In the genomic region with DNA sequence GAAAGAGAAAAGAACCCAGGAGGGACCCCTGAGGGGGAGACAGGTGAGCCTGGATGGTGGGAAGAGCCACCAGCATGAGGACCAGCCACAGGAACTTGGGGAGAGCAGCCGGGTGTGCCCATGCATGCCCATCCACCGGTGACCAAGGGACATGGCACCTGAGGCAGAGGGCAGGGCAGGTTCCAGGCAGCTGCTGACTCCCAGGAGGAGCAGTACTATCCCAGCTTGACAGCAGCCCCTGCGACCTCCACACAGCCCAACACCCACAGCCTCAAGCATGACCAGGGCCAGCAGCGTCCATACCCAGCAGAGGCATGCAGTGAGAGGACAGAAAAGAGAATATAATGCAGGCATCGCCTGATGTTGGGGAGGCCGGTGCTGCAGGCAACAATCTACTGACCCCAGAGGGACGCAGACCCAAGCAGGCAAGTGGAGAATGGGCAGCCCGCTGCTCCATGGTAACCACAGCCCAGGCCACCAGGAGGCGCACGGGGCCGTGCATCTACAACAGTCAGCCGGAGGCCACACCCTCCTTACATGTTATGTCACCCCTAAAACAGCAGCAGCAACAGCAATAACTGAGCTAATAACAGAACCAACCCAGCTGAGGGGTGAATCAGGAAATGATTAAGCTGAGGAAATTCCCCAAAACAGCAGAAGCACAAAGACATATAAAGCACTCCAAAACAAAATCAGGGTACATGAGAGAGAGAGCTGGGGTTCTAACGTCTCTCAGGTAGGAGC, we compare ENCODE assay signal across 8 cellular contexts. TPM values are rescaled to one million over a fixed set of nuclear protein-coding genes. Genes with fewer than 3 reads are reported as not detected.
DNase-seq lines count a peak whose midpoint lies in the region; ATAC-seq and TF ChIP-seq lines count a peak whose summit lies in the region.

No MANE protein-coding gene starts in this region.

- BruUV-seq in Panc1 (replicated peaks; lab: Mats Ljungman, UMichigan): no TSS peak

- H3K27ac ChIP-seq in Panc1 (ENCODE audit: low read length) (no peak overlapping the region), fibroblast of lung (ENCODE audit: insufficient read depth, low read length) (no peak overlapping the region), neural progenitor cell (no peak overlapping the region)

- in situ Hi-C loops in Panc1 (cut with HindIII; ENCODE audit: low pct_unique_long_range_greater_than_20kb, low sequenced_read_pairs): no loop called here

- peaks cover 14% of the 10 kb centered on the region for H3K4me1 Mint-ChIP-seq in activated T-cell treated with anti-CD3 and anti-CD28 coated beads, Interleukin-2, amount 50 U/mL, for 4 hours (ENCODE audit: low read depth)
- H3K4me1 Mint-ChIP-seq in neural progenitor cell: peaks cover 12% of the 10 kb centered on the region
- peaks cover 26% of the 10 kb centered on the region for H3K4me1 Mint-ChIP-seq in stimulated activated naive CD8-positive, alpha-beta T cell treated with anti-CD3 and anti-CD28 coated beads, Interleukin-15, amount 100 ng/mL, for 72 hours

- H3F3A ChIP-seq in neural progenitor cell (ENCODE audit: low read depth): no peaks in the 10 kb centered on the region

- H3K79me2 ChIP-seq in fibroblast of lung (ENCODE audit: control insufficient read depth, insufficient read depth, low read length): no peaks in the 10 kb centered on the region
- no peaks in the 10 kb centered on the region for H3K79me2 ChIP-seq in neural progenitor cell (ENCODE audit: low read depth)

- no peak overlapping the region for H3K4me2 ChIP-seq in fibroblast of lung (ENCODE audit: extremely low read depth, insufficient read depth, low read length)
- no peak overlapping the region for H3K4me2 ChIP-seq in neural progenitor cell

- no peak overlapping the region for H3K27ac Mint-ChIP-seq in neural progenitor cell
- peak overlapping the region; percentile 9 to 92 for H3K27ac Mint-ChIP-seq in stimulated activated naive CD8-positive, alpha-beta T cell treated with anti-CD3 and anti-CD28 coated beads, Interleukin-15, amount 100 ng/mL, for 72 hours

- H3K9ac ChIP-seq in fibroblast of lung (ENCODE audit: insufficient read depth, low read length) (no peak overlapping the region), neural progenitor cell (no peak overlapping the region)

- H3K9me3 ChIP-seq in Panc1 (ENCODE audit: control insufficient read depth, insufficient read depth, low read depth, low read length) (no peaks in the 10 kb centered on the region), fibroblast of lung (ENCODE audit: control insufficient read depth, insufficient read depth, low read depth, low read length) (no peaks in the 10 kb centered on the region), neural progenitor cell (ENCODE audit: low read depth) (no peaks in the 10 kb centered on the region)

- intact Hi-C loops in Panc1 (cut with micrococcal nuclease; ENCODE audit: unreplicated experiment): loop anchor here (5.0 kb wide), 1 partner anchor 44 kb away; a partner anchor contains a TSS

- ATAC-seq in GM18868 (IDR thresholded peaks at IDR 0.05; ENCODE audit: unreplicated experiment) (peak; percentile 92), HG03095 (IDR thresholded peaks at IDR 0.05; ENCODE audit: unreplicated experiment) (peak; percentile 92), Panc1 (peak; percentile 96)
- ATAC-seq in activated T-cell treated with anti-CD3 and anti-CD28 coated beads, Interleukin-2, amount 50 U/mL, for 4 hours: peak; percentile 97 to 99
- peak; percentile 98 for ATAC-seq in stimulated activated naive CD8-positive, alpha-beta T cell treated with anti-CD3 and anti-CD28 coated beads, Interleukin-15, amount 100 ng/mL, for 72 hours

- H3K27me3 ChIP-seq in Panc1 (ENCODE audit: control insufficient read depth, insufficient read depth, low read length) (no peaks in the 10 kb centered on the region), fibroblast of lung (ENCODE audit: control insufficient read depth, insufficient read depth, low read length) (no peaks in the 10 kb centered on the region), neural progenitor cell (peaks cover 15% of the 10 kb centered on the region)

- H2AFZ ChIP-seq in fibroblast of lung (ENCODE audit: low read length) (no peak overlapping the region), neural progenitor cell (replicated peaks) (no peak overlapping the region)

- H3K4me1 ChIP-seq in Panc1 (ENCODE audit: control insufficient read depth, insufficient read depth, low read length): no peaks in the 10 kb centered on the region
- H3K4me1 ChIP-seq in fibroblast of lung (ENCODE audit: control insufficient read depth, extremely low read depth, insufficient read depth, low read length): no peaks in the 10 kb centered on the region
- H3K4me1 ChIP-seq in neural progenitor cell: no peaks in the 10 kb centered on the region

- POLR2A ChIA-PET in Panc1 (lab: Charles Lee): interaction anchor here (0.6 kb wide), 1 partner anchor 409 kb away, joined by 6 read pairs; no protein-coding TSS in a partner anchor

- no peaks in the 10 kb centered on the region for H3K27me3 Mint-ChIP-seq in activated T-cell treated with anti-CD3 and anti-CD28 coated beads, Interleukin-2, amount 50 U/mL, for 4 hours (ENCODE audit: low read depth)
- peaks cover 9% of the 10 kb centered on the region for H3K27me3 Mint-ChIP-seq in neural progenitor cell (ENCODE audit: insufficient read depth, low read depth)
- no peaks in the 10 kb centered on the region for H3K27me3 Mint-ChIP-seq in stimulated activated naive CD8-positive, alpha-beta T cell treated with anti-CD3 and anti-CD28 coated beads, Interleukin-15, amount 100 ng/mL, for 72 hours

- H3K36me3 Mint-ChIP-seq in activated T-cell treated with anti-CD3 and anti-CD28 coated beads, Interleukin-2, amount 50 U/mL, for 4 hours (ENCODE audit: insufficient read depth): peaks cover 25% of the 10 kb centered on the region
- H3K36me3 Mint-ChIP-seq in neural progenitor cell: peaks cover 3% of the 10 kb centered on the region

- H3K4me3 ChIP-seq in Panc1 (ENCODE audit: low read depth in 2 of 2, low read length in 2 of 2) (no peak overlapping the region), fibroblast of lung (replicated peaks in 1 of 4; ENCODE audit: control extremely low read depth in 1 of 4, insufficient read depth in 1 of 4, low read depth in 3 of 4, low read length in 4 of 4) (no peak overlapping the region), neural progenitor cell (no peak overlapping the region)

- H3K4me3 Mint-ChIP-seq in activated T-cell treated with anti-CD3 and anti-CD28 coated beads, Interleukin-2, amount 50 U/mL, for 4 hours: peak overlapping the region; percentile 27
- H3K4me3 Mint-ChIP-seq in neural progenitor cell: no peak overlapping the region
- peak overlapping the region; percentile 14 to 68 for H3K4me3 Mint-ChIP-seq in stimulated activated naive CD8-positive, alpha-beta T cell treated with anti-CD3 and anti-CD28 coated beads, Interleukin-15, amount 100 ng/mL, for 72 hours

- CTCF ChIA-PET in Panc1 (lab: Charles Lee): interaction anchor here (0.7 to 1.3 kb wide), 5 partner anchors 18 to 327 kb away, joined by 3 to 8 read pairs (median 3); no protein-coding TSS in a partner anchor

- H4K20me1 ChIP-seq in fibroblast of lung (ENCODE audit: control insufficient read depth, extremely low read depth, insufficient read depth, low read length) (no peaks in the 10 kb centered on the region), neural progenitor cell (ENCODE audit: low read depth) (no peaks in the 10 kb centered on the region)

- H3K36me3 ChIP-seq in Panc1 (ENCODE audit: control insufficient read depth, insufficient read depth, low read length) (no peaks in the 10 kb centered on the region), fibroblast of lung (ENCODE audit: control insufficient read depth, insufficient read depth, low read length) (no peaks in the 10 kb centered on the region), neural progenitor cell (no peaks in the 10 kb centered on the region)

- DNase-seq in AG08396 (ENCODE audit: low spot score) (peak; percentile 94), Panc1 (ENCODE audit: low read depth, low spot score) (peak; percentile 35), fibroblast of lung (ENCODE audit: low read depth in 2 of 2) (peak; percentile 73 to 81), neural progenitor cell (ENCODE audit: low spot score) (peak; percentile 83)
- peak; percentile 84 for DNase-seq in activated T-cell treated with anti-CD3 and anti-CD28 coated beads, Interleukin-2, amount 50 U/mL, for 4 hours
- DNase-seq in stimulated activated naive CD8-positive, alpha-beta T cell treated with anti-CD3 and anti-CD28 coated beads, Interleukin-15, amount 100 ng/mL, for 72 hours: peak; percentile 84 to 87

- no peaks in the 10 kb centered on the region for H3K9me3 Mint-ChIP-seq in activated T-cell treated with anti-CD3 and anti-CD28 coated beads, Interleukin-2, amount 50 U/mL, for 4 hours
- H3K9me3 Mint-ChIP-seq in neural progenitor cell: no peaks in the 10 kb centered on the region
- H3K9me3 Mint-ChIP-seq in stimulated activated naive CD8-positive, alpha-beta T cell treated with anti-CD3 and anti-CD28 coated beads, Interleukin-15, amount 100 ng/mL, for 72 hours: no peaks in the 10 kb centered on the region

- peak; percentile 95 for TF ChIP-seq CTCF in Panc1 (IDR thresholded peaks at IDR 0.05)
- TF ChIP-seq CTCF in fibroblast of lung (conservative IDR thresholded peaks at IDR 0.05 in 1 of 2, IDR thresholded peaks at IDR 0.05 in 1 of 2; ENCODE audit: low read depth in 1 of 2, low read length in 2 of 2): peak; percentile 88 to 98
- peak; percentile 87 for TF ChIP-seq CTCF in neural progenitor cell (IDR thresholded peaks at IDR 0.05)

RNA-seq across cellular contexts. Expression of a gene that starts 44.1 kb away (rescaled TPM):
- total RNA-seq in Panc1 (2021; ENCODE audit: unreplicated experiment) (19.5 TPM), fibroblast of lung (3.9 and 7.4 TPM in 2 replicates), neural progenitor cell (ENCODE audit: low replicate concordance) (4.2 and 6.9 TPM in 2 replicates)
- 19.4 TPM for polyA plus RNA-seq in Panc1 (2012; ENCODE audit: insufficient read length)
- total RNA-seq in activated T-cell treated with anti-CD3 and anti-CD28 coated beads, Interleukin-2, amount 50 U/mL, for 4 hours: 10 to 100 TPM; 15.7 to 17.2 (median 15.8) TPM
- 2.5 and 2.8 TPM in 2 replicates for polyA plus RNA-seq in fibroblast of lung
- 2.6 and 3.2 TPM in 2 replicates for polyA plus RNA-seq in fibroblast of lung (2012)
- 14.7 and 16.6 TPM in 2 replicates for polyA minus RNA-seq in fibroblast of lung (ENCODE audit: low replicate concordance)

RNA-seq across cellular contexts. Expression of a gene that starts 46.4 kb away (rescaled TPM):
- 10.7 TPM for total RNA-seq in Panc1 (2021; ENCODE audit: unreplicated experiment)
- 5.3 TPM for polyA plus RNA-seq in Panc1 (2012; ENCODE audit: insufficient read length)
- 1 to 10 TPM; 5.7 to 6.1 (median 5.9) TPM for total RNA-seq in activated T-cell treated with anti-CD3 and anti-CD28 coated beads, Interleukin-2, amount 50 U/mL, for 4 hours
- 1.8 and 2.5 TPM in 2 replicates for total RNA-seq in fibroblast of lung
- 2.8 and 3.9 TPM in 2 replicates for polyA plus RNA-seq in fibroblast of lung
- 3.1 and 3.9 TPM in 2 replicates for polyA plus RNA-seq in fibroblast of lung (2012)
- polyA minus RNA-seq in fibroblast of lung (ENCODE audit: low replicate concordance): 1.7 and 6.2 TPM in 2 replicates
- total RNA-seq in neural progenitor cell (ENCODE audit: low replicate concordance): 5.1 and 8.9 TPM in 2 replicates

RNA-seq across cellular contexts. Expression of a gene that starts 54.6 kb away (rescaled TPM):
- total RNA-seq in Panc1 (2021; ENCODE audit: unreplicated experiment) (88.2 TPM), fibroblast of lung (10.3 and 20.6 TPM in 2 replicates), neural progenitor cell (ENCODE audit: low replicate concordance) (2.7 and 7.5 TPM in 2 replicates)
- 101 TPM for polyA plus RNA-seq in Panc1 (2012; ENCODE audit: insufficient read length)
- 10 to 100 TPM; 40.9 to 46.0 (median 42.9) TPM for total RNA-seq in activated T-cell treated with anti-CD3 and anti-CD28 coated beads, Interleukin-2, amount 50 U/mL, for 4 hours
- 7.9 and 10.0 TPM in 2 replicates for polyA plus RNA-seq in fibroblast of lung
- 38.7 and 49.1 TPM in 2 replicates for polyA plus RNA-seq in fibroblast of lung (2012)
- polyA minus RNA-seq in fibroblast of lung (ENCODE audit: low replicate concordance): 93.8 and 122 TPM in 2 replicates

Comparison
In these comparisons a context has a peak if more than half of its experiments do, and no peak if none do; other contexts are left out.
1. DNase-seq: peak in every context shown above with its lines; median percentile 94 in AG08396; 86 in stimulated activated naive CD8-positive, alpha-beta T cell treated with anti-CD3 and anti-CD28 coated beads, Interleukin-15, amount 100 ng/mL, for 72 hours; 84 in activated T-cell treated with anti-CD3 and anti-CD28 coated beads, Interleukin-2, amount 50 U/mL, for 4 hours; 83 in neural progenitor cell; 77 in fibroblast of lung; 35 in Panc1.